1 cellular context compared by ENCODE assay signal in genomic region chr14:24252289-24253124, GRCh38.
TF ChIP-seq lines count a peak whose summit lies in the region.

No MANE protein-coding gene starts in this region.

TF ChIP-seq in HepG2, 621 proteins besides CTCF, POLR2A, EP300 and RAD21 (continued from another document and continues in another):
- TF ChIP-seq ZNF562 (CRISPR knock-in tag; IDR thresholded peaks at IDR 0.05; ENCODE audit: borderline replicate concordance): no peak
- TF ChIP-seq MED1 (CRISPR knock-in tag; IDR thresholded peaks at IDR 0.05): peak; percentile 67
- no peak; the same call in 1 of the 2 replicates for TF ChIP-seq ZNF784 (CRISPR knock-in tag; IDR thresholded peaks at IDR 0.05; ENCODE audit: borderline replicate concordance)
- no peak for TF ChIP-seq HNF1A (IDR thresholded peaks at IDR 0.05; ENCODE audit: low read depth)
- TF ChIP-seq HNF1A (CRISPR knock-in tag; IDR thresholded peaks at IDR 0.05; ENCODE audit: borderline replicate concordance): no peak
- no peak for TF ChIP-seq ZNF33B (CRISPR knock-in tag; IDR thresholded peaks at IDR 0.05)
- TF ChIP-seq PITX1 (CRISPR knock-in tag; IDR thresholded peaks at IDR 0.05): peak; percentile 33; the same call in 1 of the 2 replicates
- TF ChIP-seq MNT (IDR thresholded peaks at IDR 0.05): no peak
- TF ChIP-seq TCF7L2 (IDR thresholded peaks at IDR 0.05; ENCODE audit: low read depth, low read length): no peak
- no peak; the same call in 1 of the 2 replicates for TF ChIP-seq ZBTB42 (CRISPR knock-in tag; IDR thresholded peaks at IDR 0.05)
- peak; percentile 48; the same call in 1 of the 2 replicates for TF ChIP-seq MAF1 (CRISPR knock-in tag; IDR thresholded peaks at IDR 0.05; ENCODE audit: borderline replicate concordance)
- no peak; the same call in 1 of the 2 replicates for TF ChIP-seq ZNF607 (CRISPR knock-in tag; IDR thresholded peaks at IDR 0.05; ENCODE audit: borderline replicate concordance)
- 0 out of 2 replicates have a peak, but pooled peaks have one; percentile 35 for TF ChIP-seq POLR2G (IDR thresholded peaks at IDR 0.05; ENCODE audit: low read depth, low read length)
- TF ChIP-seq ZBTB21 (CRISPR knock-in tag; IDR thresholded peaks at IDR 0.05): no peak; the same call in 1 of the 2 replicates
- peak; percentile 46; the same call in 1 of the 2 replicates for TF ChIP-seq NR2F2 (IDR thresholded peaks at IDR 0.05; ENCODE audit: borderline replicate concordance, low read depth)
- peak; percentile 82 for TF ChIP-seq CBX5 (CRISPR knock-in tag; IDR thresholded peaks at IDR 0.05; ENCODE audit: borderline replicate concordance)
- TF ChIP-seq ZNF296 (CRISPR knock-in tag; conservative IDR thresholded peaks at IDR 0.05): no peak
- peak; percentile 77 for TF ChIP-seq IRF2 (CRISPR knock-in tag; IDR thresholded peaks at IDR 0.05)
- TF ChIP-seq ZBTB37 (CRISPR knock-in tag; IDR thresholded peaks at IDR 0.05): no peak
- no peak for TF ChIP-seq PAWR (CRISPR knock-in tag; IDR thresholded peaks at IDR 0.05; ENCODE audit: borderline replicate concordance)
- no peak for TF ChIP-seq NFIB (CRISPR knock-in tag; IDR thresholded peaks at IDR 0.05; ENCODE audit: borderline replicate concordance)
- peak; percentile 49; the same call in 1 of the 2 replicates for TF ChIP-seq ZNF329 (CRISPR knock-in tag; IDR thresholded peaks at IDR 0.05; ENCODE audit: low read depth)
- peak; percentile 61 for TF ChIP-seq ETV5 (CRISPR knock-in tag; IDR thresholded peaks at IDR 0.05; ENCODE audit: borderline replicate concordance)
- no peak for TF ChIP-seq CCAR2 (optimal IDR thresholded peaks at IDR 0.05; ENCODE audit: low read depth, low read length)
- no peak; the same call in 1 of the 2 replicates for TF ChIP-seq ATF3 (CRISPR knock-in tag; IDR thresholded peaks at IDR 0.05)
- no peak for TF ChIP-seq ZNF441 (CRISPR knock-in tag; IDR thresholded peaks at IDR 0.05; ENCODE audit: borderline replicate concordance)
- TF ChIP-seq ZSCAN30 (CRISPR knock-in tag; IDR thresholded peaks at IDR 0.05): no peak
- peak; percentile 92 for TF ChIP-seq SAFB2 (CRISPR knock-in tag; IDR thresholded peaks at IDR 0.05; ENCODE audit: borderline replicate concordance, low read depth)
- no peak; the same call in 1 of the 2 replicates for TF ChIP-seq CREM (IDR thresholded peaks at IDR 0.05)
- TF ChIP-seq CREM (CRISPR knock-in tag; IDR thresholded peaks at IDR 0.05): no peak
- no peak for TF ChIP-seq DMTF1 (CRISPR knock-in tag; IDR thresholded peaks at IDR 0.05)
- 0 out of 2 replicates have a peak, but pooled peaks have one; percentile 61 for TF ChIP-seq ZNF138 (CRISPR knock-in tag; IDR thresholded peaks at IDR 0.05; ENCODE audit: low read depth)
- no peak for TF ChIP-seq ZBTB44 (CRISPR knock-in tag; IDR thresholded peaks at IDR 0.05)
- no peak for TF ChIP-seq CBX2 (IDR thresholded peaks at IDR 0.05; ENCODE audit: low read depth, low read length)
- TF ChIP-seq CBX2 (CRISPR knock-in tag; IDR thresholded peaks at IDR 0.05; ENCODE audit: low read depth): no peak
- peak; percentile 65; the same call in 1 of the 2 replicates for TF ChIP-seq SMAD3 (CRISPR knock-in tag; IDR thresholded peaks at IDR 0.05)
- TF ChIP-seq ZNF746 (CRISPR knock-in tag; IDR thresholded peaks at IDR 0.05): no peak
- TF ChIP-seq EHMT2 (IDR thresholded peaks at IDR 0.05; ENCODE audit: borderline replicate concordance, low read depth, low read length): no peak
- no peak for TF ChIP-seq ZNF589 (CRISPR knock-in tag; conservative IDR thresholded peaks at IDR 0.05)
- TF ChIP-seq ZNF510 (CRISPR knock-in tag; IDR thresholded peaks at IDR 0.05; ENCODE audit: low read depth): no peak
- no peak for TF ChIP-seq ZNF850 (CRISPR knock-in tag; conservative IDR thresholded peaks at IDR 0.05)
- no peak for TF ChIP-seq MTA3 (CRISPR knock-in tag; IDR thresholded peaks at IDR 0.05)
- TF ChIP-seq DDIT3 (CRISPR knock-in tag; IDR thresholded peaks at IDR 0.05): no peak
- no peak for TF ChIP-seq PRPF4 (IDR thresholded peaks at IDR 0.05; ENCODE audit: low read depth, low read length, poor library complexity, severe bottlenecking)
- no peak for TF ChIP-seq ATF7 (IDR thresholded peaks at IDR 0.05)
- no peak for TF ChIP-seq ATF7 (CRISPR knock-in tag; IDR thresholded peaks at IDR 0.05)
- TF ChIP-seq FOXM1 (CRISPR knock-in tag; IDR thresholded peaks at IDR 0.05): no peak
- peak; percentile 93 for TF ChIP-seq FOXA3 (CRISPR knock-in tag; IDR thresholded peaks at IDR 0.05)
- TF ChIP-seq AGO1 (IDR thresholded peaks at IDR 0.05; ENCODE audit: low read depth, low read length, poor library complexity, severe bottlenecking): peak; percentile 26
- TF ChIP-seq NRL (CRISPR knock-in tag; IDR thresholded peaks at IDR 0.05; ENCODE audit: borderline replicate concordance): 0 out of 2 replicates have a peak, but pooled peaks have one; percentile 52
- TF ChIP-seq ZNF777 (CRISPR knock-in tag; IDR thresholded peaks at IDR 0.05): no peak
- TF ChIP-seq TSC22D2 (CRISPR knock-in tag; IDR thresholded peaks at IDR 0.05; ENCODE audit: borderline replicate concordance): no peak
- no peak; the same call in 1 of the 2 replicates for TF ChIP-seq ZSCAN5A (CRISPR knock-in tag; IDR thresholded peaks at IDR 0.05; ENCODE audit: borderline replicate concordance)
- no peak for TF ChIP-seq ELK4 (CRISPR knock-in tag; IDR thresholded peaks at IDR 0.05; ENCODE audit: borderline replicate concordance)
